Comparison of ENCODE assay signal across 8 cellular contexts in the genomic region with DNA sequence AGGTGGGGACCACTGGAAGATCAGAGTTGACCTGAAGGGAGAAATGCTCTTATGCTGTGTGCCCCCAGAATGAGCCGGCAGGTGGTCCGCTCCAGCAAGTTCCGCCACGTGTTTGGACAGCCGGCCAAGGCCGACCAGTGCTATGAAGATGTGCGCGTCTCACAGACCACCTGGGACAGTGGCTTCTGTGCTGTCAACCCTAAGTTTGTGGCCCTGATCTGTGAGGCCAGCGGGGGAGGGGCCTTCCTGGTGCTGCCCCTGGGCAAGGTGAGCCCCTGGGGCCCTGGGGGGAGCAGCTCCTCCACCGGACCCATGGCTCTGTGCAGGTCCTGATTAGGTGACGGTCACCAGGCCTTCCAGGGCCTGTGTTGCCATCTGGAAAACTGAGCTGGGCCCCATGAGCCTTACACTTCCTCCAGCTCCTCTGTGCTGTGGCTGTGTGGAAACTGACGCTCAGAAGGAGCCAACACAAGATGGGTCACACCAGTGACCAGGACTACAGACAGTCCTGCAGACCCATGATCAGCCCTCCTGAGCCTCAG. TPM values are rescaled to one million over a fixed set of nuclear protein-coding genes. Genes with fewer than 3 reads are reported as not detected.
A peak's percentile ranks its signal among the peaks of the same experiment; 100 is the strongest.
DNase-seq lines count a peak whose midpoint lies in the region; ATAC-seq, FAIRE-seq and TF ChIP-seq lines count a peak whose summit lies in the region.
"Had no signal": no experiment of that assay in that cellular context is flagged by ENCODE, and none has a peak within 500 bp of the region (broad histone marks: within the 10 kb centered on the region; RNA-seq: fewer than 3 reads in every experiment).

No MANE protein-coding gene starts in this region.

- H3K36me3 Mint-ChIP-seq in activated CD4-positive, alpha-beta T cell treated with anti-CD3 and anti-CD28 coated beads for 36 hours (ENCODE audit: low read depth), result peaks cover 43% of the 10 kb centered on the region

- H3K9me3 Mint-ChIP-seq in activated CD4-positive, alpha-beta T cell treated with anti-CD3 and anti-CD28 coated beads for 36 hours (ENCODE audit: low read depth), result no peaks in the 10 kb centered on the region

- no peak overlapping the region for H3K4me3 ChIP-seq in HEK293 (ENCODE audit: low read depth, low read length)
- H3K4me3 ChIP-seq in subcutaneous abdominal adipose tissue (ENCODE audit: low read depth in 1 of 5, low read length in 5 of 5), result peak overlapping the region in 3 of 5 donors; percentile 33 to 74 (median 73)

- no peak for DNase-seq in activated CD4-positive, alpha-beta T cell treated with anti-CD3 and anti-CD28 coated beads for 36 hours
- DNase-seq in NCI-H748 (lab: John Stamatoyannopoulos, UW; ENCODE audit: unreplicated experiment) (no peak), DMS79 (lab: John Stamatoyannopoulos, UW) (no peak), urothelium cell line (ENCODE audit: low spot score) (no peak)

- CTCF ChIA-PET in HEK293 (lab: Yijun Ruan, JAX), result interaction anchor here (1.0 kb wide), 1 partner anchor 93 kb away, joined by 4 read pairs; no protein-coding TSS in a partner anchor
- CTCF ChIA-PET in activated CD4-positive, alpha-beta T cell treated with anti-CD3 and anti-CD28 coated beads for 36 hours (lab: Charles Lee), result interaction anchor here (1.2 to 1.5 kb wide), 2 partner anchors 94 to 430 kb away, joined by 5 to 9 read pairs; partner anchors contain the start of gene TBX6

- no peak overlapping the region for H3K27ac ChIP-seq in HEK293 (ENCODE audit: extremely low read depth, low read depth, low read length)
- peak overlapping the region; percentile 80 for H3K27ac ChIP-seq in layer of hippocampus (ENCODE audit: low read depth, low read length)
- H3K27ac ChIP-seq in subcutaneous abdominal adipose tissue (ENCODE audit: low read depth, low read length), result no peak overlapping the region

- intact Hi-C loops in activated CD4-positive, alpha-beta T cell treated with anti-CD3 and anti-CD28 coated beads for 36 hours (cut with DNase I, micrococcal nuclease), result no loop called here

- ATAC-seq in activated CD4-positive, alpha-beta T cell treated with anti-CD3 and anti-CD28 coated beads for 36 hours, result peak; percentile 5

- no peak for FAIRE-seq in urothelium cell line (lab: Jason Lieb, UNC)

- peak overlapping the region in 1 of 5 donors; percentile 28 for H3K9ac ChIP-seq in subcutaneous abdominal adipose tissue (ENCODE audit: low read length in 5 of 5)

- H3K27ac Mint-ChIP-seq in activated CD4-positive, alpha-beta T cell treated with anti-CD3 and anti-CD28 coated beads for 36 hours, result peak overlapping the region; percentile 99

- H3K4me1 ChIP-seq in HEK293 (ENCODE audit: control insufficient read depth, insufficient read depth, low read length) (peaks cover 3% of the 10 kb centered on the region; the same call in 1 of the 2 replicates), subcutaneous abdominal adipose tissue (ENCODE audit: control insufficient read depth in 5 of 5, insufficient read depth in 5 of 5, low read length in 5 of 5) (peaks cover 0 to 47% (median 29%) of the 10 kb centered on the region in 5 donors)

- no peaks in the 10 kb centered on the region for H3K27me3 Mint-ChIP-seq in activated CD4-positive, alpha-beta T cell treated with anti-CD3 and anti-CD28 coated beads for 36 hours

- no peak for TF ChIP-seq CTCF in HEK293 (tag by site-specific recombination; IDR thresholded peaks at IDR 0.05)

- H3K36me3 ChIP-seq in HEK293 (ENCODE audit: control insufficient read depth in 2 of 2, insufficient read depth in 1 of 2, low read length in 2 of 2), result peaks cover 0 to 15% of the 10 kb centered on the region in 2 experiments; a peak in 1 of 3 replicates
- H3K36me3 ChIP-seq in subcutaneous abdominal adipose tissue (ENCODE audit: control insufficient read depth in 5 of 5, insufficient read depth in 5 of 5, low read length in 5 of 5), result peaks cover 0 to 3% (median 0%) of the 10 kb centered on the region in 5 donors

- H3K9me3 ChIP-seq in HEK293 (ENCODE audit: control insufficient read depth, insufficient read depth, low read depth, low read length), result no peaks in the 10 kb centered on the region
- H3K9me3 ChIP-seq in subcutaneous abdominal adipose tissue (ENCODE audit: control insufficient read depth in 5 of 5, low read length in 5 of 5), result no peaks in the 10 kb centered on the region
- H3K9me3 ChIP-seq: adrenal gland had no signal

- peak overlapping the region; percentile 91 for H3K4me3 Mint-ChIP-seq in activated CD4-positive, alpha-beta T cell treated with anti-CD3 and anti-CD28 coated beads for 36 hours

- H3K4me1 Mint-ChIP-seq in activated CD4-positive, alpha-beta T cell treated with anti-CD3 and anti-CD28 coated beads for 36 hours, result peaks cover 23% of the 10 kb centered on the region

- POLR2A ChIA-PET in HEK293 (lab: Yijun Ruan, JAX), result interaction anchor here (1.0 kb wide), 1 partner anchor 222 kb away, joined by 3 read pairs; the partner anchor contains the start of gene ZNF771
- POLR2A ChIA-PET in activated CD4-positive, alpha-beta T cell treated with anti-CD3 and anti-CD28 coated beads for 36 hours (lab: Charles Lee), result interaction anchor here (1.4 kb wide), 1 partner anchor 120 kb away, joined by 5 read pairs; the partner anchor contains the start of gene ALDOA

- H3K27me3 ChIP-seq in layer of hippocampus (ENCODE audit: control insufficient read depth, insufficient read depth, low read length) (no peaks in the 10 kb centered on the region), subcutaneous abdominal adipose tissue (ENCODE audit: control insufficient read depth in 5 of 5, insufficient read depth in 4 of 5, low read length in 5 of 5) (no peaks in the 10 kb centered on the region)
- H3K27me3 ChIP-seq: adrenal gland had no signal

TF ChIP-seq in HEK293, 187 proteins besides CTCF, POLR2A, EP300 and RAD21:
- TF ChIP-seq ZNF544 (tag by site-specific recombination; IDR thresholded peaks at IDR 0.05) (no peak), ZNF10 (tag by site-specific recombination; IDR thresholded peaks at IDR 0.05) (peak; percentile 84), PRDM10 (tag by site-specific recombination; IDR thresholded peaks at IDR 0.05) (peak; percentile 51), ZNF18 (tag by site-specific recombination; IDR thresholded peaks at IDR 0.05) (no peak), ZNF600 (tag by site-specific recombination; IDR thresholded peaks at IDR 0.05) (peak; percentile 80)

RNA-seq across cellular contexts. Expression of gene CORO1A, which starts 1.8 kb away (rescaled TPM):
- total RNA-seq in activated CD4-positive, alpha-beta T cell treated with anti-CD3 and anti-CD28 coated beads for 36 hours, result 1,000 to 10,000 TPM in 1 of 2 experiments, 100 to 1,000 TPM in 1; 997 to 1,175 TPM

RNA-seq across cellular contexts. Expression of gene BOLA2B, which starts 8.3 kb away (rescaled TPM):
- 100 to 1,000 TPM; 188 to 190 TPM for total RNA-seq in activated CD4-positive, alpha-beta T cell treated with anti-CD3 and anti-CD28 coated beads for 36 hours

RNA-seq across cellular contexts. Expression of gene SLX1A, which starts 8.5 kb away (rescaled TPM):
- total RNA-seq in activated CD4-positive, alpha-beta T cell treated with anti-CD3 and anti-CD28 coated beads for 36 hours, result 10 to 100 TPM; 24.4 to 99.3 TPM

RNA-seq across cellular contexts. Expression of gene SULT1A3, which starts 13.8 kb away (rescaled TPM):
- total RNA-seq in activated CD4-positive, alpha-beta T cell treated with anti-CD3 and anti-CD28 coated beads for 36 hours, result 10 to 100 TPM; 17.4 to 18.9 TPM
